Comparison of ENCODE assay signal across 10 cellular contexts in the genomic region with DNA sequence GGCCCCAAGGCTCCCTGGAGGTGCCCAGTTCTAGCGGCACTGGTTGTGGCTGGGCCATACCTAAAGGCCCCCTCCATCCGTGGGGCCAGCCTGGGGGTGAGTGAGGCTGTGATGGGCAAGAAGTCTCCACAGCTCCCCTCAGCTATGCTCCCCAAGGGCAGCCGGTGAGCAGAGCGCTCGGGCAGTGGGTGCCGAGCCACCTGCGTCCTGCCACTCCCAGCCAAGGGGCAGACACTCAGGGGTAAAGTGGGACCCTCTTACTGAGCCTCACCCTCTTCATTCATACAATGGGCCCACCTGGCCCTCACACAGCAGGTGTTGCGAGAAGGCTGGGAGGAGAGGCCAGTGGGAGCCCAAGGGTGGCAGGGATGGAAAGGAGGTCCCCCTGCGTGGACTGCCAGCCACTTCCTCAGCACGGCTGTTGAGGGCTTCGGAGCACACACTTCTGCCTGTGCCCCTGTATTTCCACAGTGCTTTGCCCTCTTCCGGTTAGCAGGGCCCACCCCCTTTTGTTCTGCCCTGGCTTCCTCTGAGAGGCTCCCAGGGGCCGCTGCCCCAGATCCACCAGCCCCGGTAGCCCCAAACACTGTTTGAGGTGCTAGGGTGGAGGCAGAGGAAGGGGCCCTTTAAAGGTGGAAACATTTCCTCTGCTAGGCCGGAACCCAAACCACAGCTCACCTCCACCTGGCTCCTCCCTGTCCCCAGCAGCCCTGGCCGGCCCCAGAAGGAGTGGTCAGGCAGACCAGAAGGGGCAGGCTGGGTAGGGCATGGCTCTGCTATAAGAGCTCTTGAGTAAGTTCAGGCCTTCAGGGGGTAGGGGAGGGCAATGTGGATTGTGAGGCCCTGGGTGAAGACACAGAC. TPM values are rescaled to one million over a fixed set of nuclear protein-coding genes. Genes with fewer than 3 reads are reported as not detected.
A peak's percentile ranks its signal among the peaks of the same experiment; 100 is the strongest.
DNase-seq lines count a peak whose midpoint lies in the region; ATAC-seq, FAIRE-seq and TF ChIP-seq lines count a peak whose summit lies in the region.
"Had no signal": no experiment of that assay in that cellular context is flagged by ENCODE, and none has a peak within 500 bp of the region (broad histone marks: within the 10 kb centered on the region; RNA-seq: fewer than 3 reads in every experiment).

No MANE protein-coding gene starts in this region.

- H3K4me2 ChIP-seq in DOHH2 (ENCODE audit: low read length), result 0 out of 2 replicates have a peak overlapping the region, but pooled peaks have one; percentile 11
- peak overlapping the region; percentile 21; the same call in 1 of the 2 replicates for H3K4me2 ChIP-seq in GM12878 (ENCODE audit: control insufficient read depth, insufficient read depth)
- H3K4me2 ChIP-seq: hepatocyte had no signal

- POLR2A ChIA-PET in GM12878 (lab: Charles Lee), result no interaction called here

- H3K27ac ChIP-seq in DOHH2 (ENCODE audit: low read depth, low read length) (no peak overlapping the region), GM12878 (ENCODE audit: control insufficient read depth, insufficient read depth) (peak overlapping the region; percentile 4; the same call in 1 of the 2 replicates)
- H3K27ac ChIP-seq: hepatocyte had no signal

- H4K20me1 ChIP-seq in DOHH2 (ENCODE audit: control insufficient read depth, insufficient read depth, low read depth, low read length) (no peaks in the 10 kb centered on the region), GM12878 (ENCODE audit: control insufficient read depth, insufficient read depth) (no peaks in the 10 kb centered on the region)

- peak overlapping the region; percentile 91 for H3K27ac Mint-ChIP-seq in T-helper 1 cell treated with Interleukin-12 subunit alpha and Interleukin-12 subunit beta and Interleukin-4 antibody, amounts not matched to agents 30 μg/mL and 1 μg/mL, for 36 hours

- H2AFZ ChIP-seq in GM12878 (ENCODE audit: control insufficient read depth, low read depth, low read length), result peak overlapping the region; percentile 73
- H2AFZ ChIP-seq: hepatocyte had no signal

- no peaks in the 10 kb centered on the region for H3K9me2 ChIP-seq in DOHH2 (replicated peaks; ENCODE audit: control insufficient read depth, low read length)

- peaks cover 11% of the 10 kb centered on the region for H3K4me1 ChIP-seq in DOHH2 (ENCODE audit: control insufficient read depth, low read length)
- H3K4me1 ChIP-seq in GM12878 (ENCODE audit: control insufficient read depth, insufficient read depth, low read length), result peaks cover 17% of the 10 kb centered on the region

- H3K79me2 ChIP-seq in DOHH2 (ENCODE audit: control insufficient read depth, low read length) (no peaks in the 10 kb centered on the region), GM12878 (ENCODE audit: control insufficient read depth, insufficient read depth, low read length) (no peaks in the 10 kb centered on the region)
- H3K79me2 ChIP-seq: hepatocyte had no signal

- peaks cover 62% of the 10 kb centered on the region for H3K4me1 Mint-ChIP-seq in T-helper 1 cell treated with Interleukin-12 subunit alpha and Interleukin-12 subunit beta and Interleukin-4 antibody, amounts not matched to agents 30 μg/mL and 1 μg/mL, for 36 hours (ENCODE audit: low read depth)

- BruUV-seq in GM12878 (replicated peaks; lab: Mats Ljungman, UMichigan), result no TSS peak

- RAD21 ChIA-PET in GM12878 (lab: Charles Lee; ENCODE audit: unreplicated experiment), result interaction anchor here (0.6 kb wide), 1 partner anchor 25 kb away, joined by 3 read pairs; no protein-coding TSS in a partner anchor

- no peak for TF ChIP-seq CTCF in DOHH2 (IDR thresholded peaks at IDR 0.05; ENCODE audit: low read depth, low read length, poor library complexity, severe bottlenecking)
- no peak for TF ChIP-seq CTCF in GM12878 (IDR thresholded peaks at IDR 0.05 in 2 of 3, conservative IDR thresholded peaks at IDR 0.05 in 1 of 3; ENCODE audit: control insufficient read depth in 2 of 3, extremely low read depth in 1 of 3, insufficient read depth in 1 of 3, low read depth in 3 of 3, low read length in 3 of 3)

- in situ Hi-C loops in GM12878 (cut with MboI), result no loop called here

- no peak for FAIRE-seq in GM12878 (lab: Jason Lieb, UNC)

- ATAC-seq in GM12878 (peak; percentile 39), sciatic nerve (peak; percentile 23), HG02840 (IDR thresholded peaks at IDR 0.05; ENCODE audit: low FRiP score, unreplicated experiment) (no peak), HG03097 (IDR thresholded peaks at IDR 0.05; ENCODE audit: low FRiP score, unreplicated experiment) (no peak)

- no peak for DNase-seq in GM12878 (ENCODE audit: low read depth, low spot score)
- no peak for DNase-seq in sciatic nerve (ENCODE audit: low spot score)
- DNase-seq in cortex of kidney (lab: John Stamatoyannopoulos, UW), result no peak
- no peak for DNase-seq in DMS153 treated with DMSO at 0.1 percent for 48 hours (lab: John Stamatoyannopoulos, UW; ENCODE audit: unreplicated experiment)
- DNase-seq: NCI-H1930 had no signal

- H3K9me3 ChIP-seq in DOHH2 (ENCODE audit: control insufficient read depth, insufficient read depth, low read length) (no peaks in the 10 kb centered on the region), GM12878 (replicated peaks; ENCODE audit: control insufficient read depth, insufficient read depth, low read length) (no peaks in the 10 kb centered on the region)

- H3K4me3 ChIP-seq in DOHH2 (ENCODE audit: low read length) (no peak overlapping the region), GM12878 (no peak overlapping the region)
- H3K4me3 ChIP-seq: hepatocyte had no signal

- no peak for TF ChIP-seq RAD21 in GM12878 (IDR thresholded peaks at IDR 0.05; ENCODE audit: insufficient read depth, low read depth, low read length)

- CTCF ChIA-PET in GM12878 (lab: Yijun Ruan, JAX), result interaction anchor here (1.0 kb wide), 1 partner anchor 160 kb away, joined by 3 read pairs; no protein-coding TSS in a partner anchor

- TF ChIP-seq POLR2A in GM12878 (IDR thresholded peaks at IDR 0.05; ENCODE audit: low read depth, low read length), result peak; percentile 40; the same call in 1 of the 2 replicates

- H3K27me3 ChIP-seq in DOHH2 (ENCODE audit: control insufficient read depth, low read length) (peaks cover 10% of the 10 kb centered on the region), GM12878 (replicated peaks in 1 of 2; ENCODE audit: control insufficient read depth in 2 of 2, insufficient read depth in 2 of 2, low read length in 1 of 2) (no peaks in the 10 kb centered on the region)
- H3K27me3 ChIP-seq: hepatocyte had no signal

- H3K36me3 ChIP-seq in DOHH2 (ENCODE audit: control insufficient read depth, low read length), result no peaks in the 10 kb centered on the region
- H3K36me3 ChIP-seq in GM12878 (ENCODE audit: control insufficient read depth in 2 of 2, insufficient read depth in 2 of 2, low read length in 1 of 2), result no peaks in the 10 kb centered on the region

- H3K9me3 Mint-ChIP-seq in T-helper 1 cell treated with Interleukin-12 subunit alpha and Interleukin-12 subunit beta and Interleukin-4 antibody, amounts not matched to agents 30 μg/mL and 1 μg/mL, for 36 hours, result no peaks in the 10 kb centered on the region

- H3K27me3 Mint-ChIP-seq in T-helper 1 cell treated with Interleukin-12 subunit alpha and Interleukin-12 subunit beta and Interleukin-4 antibody, amounts not matched to agents 30 μg/mL and 1 μg/mL, for 36 hours (ENCODE audit: low read depth), result no peaks in the 10 kb centered on the region

- H3K4me3 Mint-ChIP-seq in T-helper 1 cell treated with Interleukin-12 subunit alpha and Interleukin-12 subunit beta and Interleukin-4 antibody, amounts not matched to agents 30 μg/mL and 1 μg/mL, for 36 hours, result peak overlapping the region; percentile 36

- intact Hi-C loops in GM12878 (cut with micrococcal nuclease; ENCODE audit: unreplicated experiment) (no loop called here), sciatic nerve (cut with DNase I) (no loop called here)

- SMC1A ChIA-PET in GM12878 (lab: Charles Lee; ENCODE audit: uncharacterized antibody, unreplicated experiment), result no interaction called here

- WGBS in GM12878 (ENCODE audit: insufficient coverage, insufficient replicate concordance, low lambda C conversion rate, missing lambda C conversion rate), result 42% methylated on average over 15 of the region's 16 CpGs

- TF ChIP-seq EP300 in GM12878 (IDR thresholded peaks at IDR 0.05; ENCODE audit: borderline replicate concordance in 1 of 2, control insufficient read depth in 1 of 2, low read depth in 2 of 2, low read length in 2 of 2), result no peak

- no peak overlapping the region; the same call in 1 of the 2 replicates for H3K9ac ChIP-seq in GM12878 (ENCODE audit: control insufficient read depth, insufficient read depth, low read length)

- no peaks in the 10 kb centered on the region for H3F3A ChIP-seq in DOHH2 (ENCODE audit: control insufficient read depth, insufficient read depth)

- no peaks in the 10 kb centered on the region for H3K36me3 Mint-ChIP-seq in T-helper 1 cell treated with Interleukin-12 subunit alpha and Interleukin-12 subunit beta and Interleukin-4 antibody, amounts not matched to agents 30 μg/mL and 1 μg/mL, for 36 hours (ENCODE audit: low read depth)

RNA-seq across cellular contexts. Expression of a gene that starts 16.4 kb away (rescaled TPM):
- total RNA-seq in GM12878 (2013; cell fraction: nucleolus; rRNA removed), result not detected in 2 replicates
- 0.11 TPM in 1 of 2 replicates, not detected in the other for total RNA-seq in GM12878 (2014; rRNA removed)
- total RNA-seq in GM12878 (2014; rRNA removed; fragmentation: Illumina TruSeq; extraction: Trizol), result not detected in 2 replicates
- 0.03 and 0.05 TPM in 2 replicates for total RNA-seq in GM12878 (2021)
- polyA plus RNA-seq in GM12878 (2011; ENCODE audit: low read depth), result not detected
- polyA plus RNA-seq in GM12878 (2011; rRNA removed), result not detected in 2 replicates
- polyA plus RNA-seq in GM12878 (2011; cell fraction: cytosol; rRNA removed), result not detected in 2 replicates
- not detected in 2 replicates for polyA plus RNA-seq in GM12878 (2011; cell fraction: nucleus; rRNA removed)
- 0.03 and 0.04 TPM in 2 replicates for polyA plus RNA-seq in GM12878 (2012)
- polyA plus RNA-seq in GM12878 (2014; fragmentation: Illumina TruSeq; extraction: Trizol), result 0.04 and 0.06 TPM in 2 replicates
- not detected for polyA plus RNA-seq in GM12878 (2014; fragmentation: Nextera tagmentation; extraction: Ambion mirVana)
- 0.06 and 0.18 TPM in 2 replicates for polyA plus RNA-seq in GM12878 (2014; rRNA removed)
- polyA plus RNA-seq in GM12878 (2016; fragmentation: Nextera tagmentation; extraction: Ambion mirVana), result not detected
- polyA minus RNA-seq in GM12878 (2011; rRNA and poly(A)+ RNA removed), result not detected in 2 replicates
- not detected in 2 replicates for polyA minus RNA-seq in GM12878 (2011; cell fraction: cytosol; rRNA and poly(A)+ RNA removed)
- polyA minus RNA-seq in GM12878 (2011; cell fraction: nucleus; rRNA and poly(A)+ RNA removed), result not detected in 2 replicates
- 0.53 TPM for total RNA-seq in sciatic nerve
- total RNA-seq: hepatocyte had no signal
- polyA plus RNA-seq: hepatocyte had no signal

RNA-seq across cellular contexts. Expression of a gene that starts 37.4 kb away (rescaled TPM):
- total RNA-seq in GM12878 (2013; cell fraction: nucleolus; rRNA removed), result 68.6 and 75.4 TPM in 2 replicates
- total RNA-seq in GM12878 (2014; rRNA removed), result 8.6 and 14.7 TPM in 2 replicates
- 5.1 and 5.9 TPM in 2 replicates for total RNA-seq in GM12878 (2014; rRNA removed; fragmentation: Illumina TruSeq; extraction: Trizol)
- 12.1 and 12.5 TPM in 2 replicates for total RNA-seq in GM12878 (2021)
- 3.6 TPM for polyA plus RNA-seq in GM12878 (2011; ENCODE audit: low read depth)
- polyA plus RNA-seq in GM12878 (2011; rRNA removed), result 0.78 and 2.4 TPM in 2 replicates
- polyA plus RNA-seq in GM12878 (2011; cell fraction: cytosol; rRNA removed), result 2.7 and 3.3 TPM in 2 replicates
- 5.1 and 6.0 TPM in 2 replicates for polyA plus RNA-seq in GM12878 (2011; cell fraction: nucleus; rRNA removed)
- polyA plus RNA-seq in GM12878 (2012), result 9.2 and 12.0 TPM in 2 replicates
- polyA plus RNA-seq in GM12878 (2014; fragmentation: Illumina TruSeq; extraction: Trizol), result 0.76 and 6.3 TPM in 2 replicates
- under 1 TPM; 0.19 to 0.24 TPM for polyA plus RNA-seq in GM12878 (2014; fragmentation: Nextera tagmentation; extraction: Ambion mirVana)
- 8.5 and 10.4 TPM in 2 replicates for polyA plus RNA-seq in GM12878 (2014; rRNA removed)
- polyA plus RNA-seq in GM12878 (2016; fragmentation: Nextera tagmentation; extraction: Ambion mirVana), result 1 to 10 TPM; 7.0 to 9.2 TPM
- polyA minus RNA-seq in GM12878 (2011; rRNA and poly(A)+ RNA removed), result 2.6 and 5.9 TPM in 2 replicates
- polyA minus RNA-seq in GM12878 (2011; cell fraction: cytosol; rRNA and poly(A)+ RNA removed), result 0.67 and 0.94 TPM in 2 replicates
- polyA minus RNA-seq in GM12878 (2011; cell fraction: nucleus; rRNA and poly(A)+ RNA removed), result 4.0 and 4.9 TPM in 2 replicates
- 171 TPM for total RNA-seq in sciatic nerve

Comparison
In these comparisons a context has a peak if more than half of its experiments do, and no peak if none do; other contexts are left out.
1. ATAC-seq: peak in GM12878 (single experiment) and sciatic nerve (single experiment); none in HG02840 (single experiment) and HG03097 (single experiment).